Comparison of ENCODE assay signal across 25 cellular contexts in genomic region chr16:59737274-59737673, GRCh38.
"Had no signal": no experiment of that assay in that cellular context is flagged by ENCODE, and none has a peak within 500 bp of the region (broad histone marks: within the 10 kb centered on the region; RNA-seq: fewer than 3 reads in every experiment).

No MANE protein-coding gene starts in this region.

- H3K4me3 ChIP-seq: colonic mucosa, coronary artery, dorsolateral prefrontal cortex, esophagus muscularis mucosa, esophagus squamous epithelium, gastrocnemius medialis, gastroesophageal sphincter, heart left ventricle, heart right ventricle had no signal

- ATAC-seq: effector memory CD8-positive, alpha-beta T cell; esophagus mucosa; foreskin keratinocyte; gastrocnemius medialis; gastroesophageal sphincter; heart left ventricle; heart right ventricle had no signal

- H3K9me3 Mint-ChIP-seq: dendritic cell treated with granulocyte-macrophage colony-stimulating factor and Interleukin-4, amounts not matched to agents 40 ng/mL and 50 ng/mL, for 4 days; endodermal cell had no signal

- H3K27me3 ChIP-seq: colonic mucosa, dorsolateral prefrontal cortex, esophagus muscularis mucosa, esophagus squamous epithelium, foreskin keratinocyte, gastrocnemius medialis, gastroesophageal sphincter, heart left ventricle, heart right ventricle had no signal

- H3K27ac ChIP-seq: colonic mucosa, coronary artery, dorsolateral prefrontal cortex, epithelial cell of prostate, esophagus muscularis mucosa, esophagus squamous epithelium, foreskin keratinocyte, gastrocnemius medialis, gastroesophageal sphincter, heart left ventricle, heart right ventricle had no signal

- DNase-seq: colonic mucosa; cortex of kidney; dermis blood vessel endothelial cell; dorsolateral prefrontal cortex; effector CD4-positive, alpha-beta T cell; effector CD8-positive, alpha-beta T cell; effector memory CD4-positive, alpha-beta T cell; effector memory CD8-positive, alpha-beta T cell; endodermal cell; erythroblast; esophagus squamous epithelium; foreskin fibroblast; foreskin keratinocyte; foreskin melanocyte; gastrocnemius medialis; glutamatergic neuron; head of caudate nucleus; heart left ventricle; heart right ventricle had no signal

- H3K27ac Mint-ChIP-seq: dendritic cell treated with granulocyte-macrophage colony-stimulating factor and Interleukin-4, amounts not matched to agents 40 ng/mL and 50 ng/mL, for 4 days; effector memory CD8-positive, alpha-beta T cell; endodermal cell had no signal

- H3K36me3 ChIP-seq: colonic mucosa, esophagus muscularis mucosa, esophagus squamous epithelium, gastrocnemius medialis, gastroesophageal sphincter, heart left ventricle, heart right ventricle had no signal

- H3K9me3 ChIP-seq: colonic mucosa, esophagus muscularis mucosa, esophagus squamous epithelium, gastrocnemius medialis, gastroesophageal sphincter had no signal
